In the genomic region with DNA sequence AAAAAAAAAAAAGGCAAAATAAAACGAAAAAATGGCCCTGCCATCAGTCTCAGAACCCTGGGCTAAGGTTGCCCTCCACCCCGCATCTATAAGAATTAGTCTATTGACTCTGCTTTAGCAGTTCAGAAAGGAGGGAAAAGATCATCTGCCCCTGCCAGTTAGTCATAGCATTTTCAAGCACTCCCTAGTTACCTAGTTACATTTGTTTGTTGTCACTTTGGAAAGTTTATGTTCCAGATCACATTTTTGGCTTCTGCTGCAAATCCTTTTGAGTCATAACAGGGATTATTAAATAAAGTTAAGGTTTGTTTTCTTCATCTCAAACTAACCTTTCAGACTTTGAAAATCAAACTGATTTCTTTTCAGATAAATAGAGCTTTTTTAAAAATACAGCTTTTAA, we compare ENCODE assay signal across 8 cellular contexts.
DNase-seq lines count a peak whose midpoint lies in the region; TF ChIP-seq lines count a peak whose summit lies in the region.
"Had no signal": no experiment of that assay in that cellular context is flagged by ENCODE, and none has a peak within 500 bp of the region (broad histone marks: within the 10 kb centered on the region; RNA-seq: fewer than 3 reads in every experiment).

No MANE protein-coding gene starts in this region.

- in situ Hi-C loops in astrocyte of the cerebellum (cut with HindIII; ENCODE audit: low sequenced_read_pairs): no loop called here

- POLR2A ChIA-PET in HEK293 (lab: Yijun Ruan, JAX): interaction anchor here (0.6 kb wide), 1 partner anchor 27 kb away, joined by 3 read pairs; no protein-coding TSS in a partner anchor

- peaks cover 18 to 45% of the 10 kb centered on the region in 2 experiments; a peak in 2 of 3 replicates for H3K36me3 ChIP-seq in HEK293 (ENCODE audit: control insufficient read depth in 2 of 2, insufficient read depth in 1 of 2, low read length in 2 of 2)
- peaks cover 36 to 65% (median 45%) of the 10 kb centered on the region in 5 donors for H3K36me3 ChIP-seq in subcutaneous abdominal adipose tissue (ENCODE audit: control insufficient read depth in 5 of 5, insufficient read depth in 5 of 5, low read length in 5 of 5)

- CTCF ChIA-PET in HEK293 (lab: Yijun Ruan, JAX): interaction anchor here (0.7 to 1.8 kb wide), 3 partner anchors 24 to 66 kb away, joined by 3 to 10 read pairs (median 3); no protein-coding TSS in a partner anchor

- H3K9ac ChIP-seq in subcutaneous abdominal adipose tissue (ENCODE audit: low read length in 5 of 5): peak overlapping the region in 3 of 5 donors; percentile 32 to 69 (median 52)

- H3K9me3 ChIP-seq in HEK293 (ENCODE audit: control insufficient read depth, insufficient read depth, low read depth, low read length) (no peaks in the 10 kb centered on the region), subcutaneous abdominal adipose tissue (ENCODE audit: control insufficient read depth in 5 of 5, low read length in 5 of 5) (no peaks in the 10 kb centered on the region)

- H3K27me3 ChIP-seq in subcutaneous abdominal adipose tissue (ENCODE audit: control insufficient read depth in 5 of 5, insufficient read depth in 4 of 5, low read length in 5 of 5): no peaks in the 10 kb centered on the region

- TF ChIP-seq CTCF in HEK293 (tag by site-specific recombination; IDR thresholded peaks at IDR 0.05) (no peak), astrocyte of the cerebellum (IDR thresholded peaks at IDR 0.05; ENCODE audit: low read depth, low read length, missing control alignments) (no peak)

- no peak overlapping the region for H3K27ac ChIP-seq in HEK293 (ENCODE audit: extremely low read depth, low read depth, low read length)
- peak overlapping the region; percentile 84 for H3K27ac ChIP-seq in subcutaneous abdominal adipose tissue (ENCODE audit: low read depth, low read length)

- H3K4me1 ChIP-seq in HEK293 (ENCODE audit: control insufficient read depth, insufficient read depth, low read length): peaks cover 11% of the 10 kb centered on the region
- peaks cover 0 to 14% (median 10%) of the 10 kb centered on the region in 5 donors for H3K4me1 ChIP-seq in subcutaneous abdominal adipose tissue (ENCODE audit: control insufficient read depth in 5 of 5, insufficient read depth in 5 of 5, low read length in 5 of 5)

- DNase-seq in astrocyte of the cerebellum (ENCODE audit: low read depth) (peak; percentile 65), hepatic stellate cell (ENCODE audit: low spot score) (peak; percentile 72), SHP77 (lab: John Stamatoyannopoulos, UW) (no peak), RPMI8226 (no peak), GF-D8 (lab: John Stamatoyannopoulos, UW) (no peak)
- DNase-seq: activated naive CD4-positive, alpha-beta T cell had no signal

- H3K4me3 ChIP-seq in HEK293 (ENCODE audit: low read depth, low read length) (no peak overlapping the region), astrocyte of the cerebellum (ENCODE audit: low read depth, low read length) (no peak overlapping the region), subcutaneous abdominal adipose tissue (ENCODE audit: low read depth in 1 of 5, low read length in 5 of 5) (no peak overlapping the region)

TF ChIP-seq in HEK293, 187 proteins besides CTCF, POLR2A, EP300 and RAD21:
- TF ChIP-seq ZNF391 (tag by site-specific recombination; IDR thresholded peaks at IDR 0.05; ENCODE audit: borderline replicate concordance, low read depth) (no peak), ZNF600 (tag by site-specific recombination; IDR thresholded peaks at IDR 0.05) (0 out of 2 replicates have a peak, but pooled peaks have one; percentile 13)

Comparison
In these comparisons a context has a peak if more than half of its experiments do, and no peak if none do; other contexts are left out.
1. DNase-seq: peak in astrocyte of the cerebellum (single experiment) and hepatic stellate cell (single experiment); none in SHP77 (0 of 2), RPMI8226 (single experiment) and GF-D8 (single experiment).